ENCODE assay signal across 30 cellular contexts in the genomic region with DNA sequence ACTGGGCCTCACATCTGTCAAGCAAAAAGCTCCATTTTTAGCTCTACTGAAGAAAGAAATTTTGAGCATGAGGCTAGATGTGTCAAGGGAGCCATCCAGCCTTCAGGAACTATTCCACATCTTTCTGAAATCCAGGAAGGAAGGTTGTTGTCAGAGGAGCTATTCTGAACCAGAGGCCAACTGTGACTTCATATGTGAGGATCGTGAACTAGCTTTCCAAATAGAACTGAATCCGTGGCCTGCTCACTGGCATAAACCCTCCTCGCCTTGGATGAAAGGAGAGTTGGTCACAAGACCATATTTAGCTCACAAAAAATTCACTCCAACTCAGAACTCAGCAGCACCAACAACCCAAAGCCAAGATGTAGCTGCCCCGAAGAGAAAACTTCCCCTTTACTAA.
DNase-seq lines count a peak whose midpoint lies in the region; ATAC-seq, FAIRE-seq and TF ChIP-seq lines count a peak whose summit lies in the region.
"Had no signal": no experiment of that assay in that cellular context is flagged by ENCODE, and none has a peak within 500 bp of the region (broad histone marks: within the 10 kb centered on the region; RNA-seq: fewer than 3 reads in every experiment).

No MANE protein-coding gene starts in this region.

- no peak overlapping the region for H4K91ac ChIP-seq in mesenchymal stem cell (ENCODE audit: low read length)

- H3K27me3 ChIP-seq in mesenchymal stem cell (ENCODE audit: control insufficient read depth in 1 of 2, insufficient read depth in 1 of 2, low read length in 2 of 2) (no peaks in the 10 kb centered on the region), thoracic aorta (replicated peaks; ENCODE audit: insufficient read depth) (no peaks in the 10 kb centered on the region), GM23338 (ENCODE audit: insufficient read depth) (no peaks in the 10 kb centered on the region)
- H3K27me3 ChIP-seq: colonic mucosa, neural progenitor cell had no signal

- no peak overlapping the region for H3K27ac Mint-ChIP-seq in GM23338
- H3K27ac Mint-ChIP-seq: activated CD4-positive, alpha-beta T cell treated with anti-CD3 and anti-CD28 coated beads for 36 hours; endodermal cell; HFFc6; neural progenitor cell; progenitor cell of endocrine pancreas had no signal

- peaks cover 4% of the 10 kb centered on the region; the same call in 2 of the 3 replicates for H3K36me3 Mint-ChIP-seq in GM23338 (ENCODE audit: low read depth)
- H3K36me3 Mint-ChIP-seq: neural progenitor cell had no signal

- no peak overlapping the region for H3K4me3 Mint-ChIP-seq in GM23338
- H3K4me3 Mint-ChIP-seq: activated CD4-positive, alpha-beta T cell treated with anti-CD3 and anti-CD28 coated beads for 36 hours; activated T-cell treated with anti-CD3 and anti-CD28 coated beads, Interleukin-2, amount 50 U/mL, for 4 hours; HFFc6; neural progenitor cell had no signal

- FAIRE-seq in kidney (lab: Jason Lieb, UNC), result no peak
- FAIRE-seq: bronchial epithelial cell had no signal

- no peak overlapping the region for H3K4me3 ChIP-seq in fibroblast of pulmonary artery (replicated peaks; ENCODE audit: low read depth, low read length)
- H3K4me3 ChIP-seq in mesenchymal stem cell (ENCODE audit: insufficient read depth in 1 of 2, low read depth in 1 of 2, low read length in 2 of 2), result no peak overlapping the region
- H3K4me3 ChIP-seq in thoracic aorta, result no peak overlapping the region
- H3K4me3 ChIP-seq in GM23338, result no peak overlapping the region
- no peak overlapping the region for H3K4me3 ChIP-seq in kidney (ENCODE audit: low read length in 2 of 2)
- H3K4me3 ChIP-seq: colonic mucosa, mucosa of descending colon, neural progenitor cell, skin epidermis had no signal

- H3K4me2 ChIP-seq in mesenchymal stem cell (ENCODE audit: low read length, poor library complexity, severe bottlenecking) (no peak overlapping the region), GM23338 (no peak overlapping the region)
- H3K4me2 ChIP-seq: neural progenitor cell had no signal

- ATAC-seq in thoracic aorta (ENCODE audit: insufficient number of reproducible peaks, low FRiP score, low read depth) (peak; percentile 96), GM23338 (no peak)
- ATAC-seq: activated CD4-positive, alpha-beta T cell treated with anti-CD3 and anti-CD28 coated beads for 36 hours; activated T-cell treated with anti-CD3 and anti-CD28 coated beads, Interleukin-2, amount 50 U/mL, for 4 hours; left lobe of liver; mucosa of descending colon; SK-N-SH treated with all-trans-retinoic acid at 6 μM for 48 hours had no signal

- no peak overlapping the region for H2AK5ac ChIP-seq in mesenchymal stem cell (ENCODE audit: low read length, severe bottlenecking)

- no peak overlapping the region for H2BK120ac ChIP-seq in mesenchymal stem cell (ENCODE audit: low read depth, low read length)

- H2AFZ ChIP-seq in mesenchymal stem cell (ENCODE audit: low read depth, low read length), result no peak overlapping the region
- H2AFZ ChIP-seq in GM23338, result no peak overlapping the region
- H2AFZ ChIP-seq: neural progenitor cell had no signal

- H4K8ac ChIP-seq in mesenchymal stem cell (ENCODE audit: low read length), result no peak overlapping the region

- peaks cover 5% of the 10 kb centered on the region for H3K27me3 Mint-ChIP-seq in GM23338 (ENCODE audit: insufficient read depth, low read depth, poor library complexity)
- H3K27me3 Mint-ChIP-seq: activated CD4-positive, alpha-beta T cell treated with anti-CD3 and anti-CD28 coated beads for 36 hours had no signal

- H3F3A ChIP-seq in GM23338 (replicated peaks; ENCODE audit: low read depth), result no peaks in the 10 kb centered on the region

- peak overlapping the region; percentile 53 for H3K9ac ChIP-seq in mesenchymal stem cell (ENCODE audit: low read length)
- no peak overlapping the region for H3K9ac ChIP-seq in kidney (ENCODE audit: low read length in 2 of 2)
- H3K9ac ChIP-seq: neural progenitor cell had no signal

- no peaks in the 10 kb centered on the region for H3K36me3 ChIP-seq in mesenchymal stem cell (ENCODE audit: control insufficient read depth in 1 of 2, insufficient read depth in 2 of 2, low read depth in 1 of 2, low read length in 2 of 2)
- no peaks in the 10 kb centered on the region for H3K36me3 ChIP-seq in thoracic aorta
- H3K36me3 ChIP-seq in GM23338 (ENCODE audit: insufficient read depth), result no peaks in the 10 kb centered on the region
- H3K36me3 ChIP-seq in kidney (ENCODE audit: control insufficient read depth in 1 of 2, insufficient read depth in 2 of 2, low read length in 2 of 2), result no peaks in the 10 kb centered on the region
- H3K36me3 ChIP-seq: colonic mucosa, neural progenitor cell had no signal

- peaks cover 3% of the 10 kb centered on the region; the same call in 2 of the 3 replicates for H3K4me1 Mint-ChIP-seq in GM23338
- H3K4me1 Mint-ChIP-seq: neural progenitor cell had no signal

- intact Hi-C loops in kidney (cut with DNase I), result no loop called here

- H3K9me2 ChIP-seq in GM23338 (ENCODE audit: insufficient read depth), result peaks cover 11% of the 10 kb centered on the region

- no peaks in the 10 kb centered on the region; the same call in 2 of the 3 replicates for H3K9me3 Mint-ChIP-seq in GM23338
- H3K9me3 Mint-ChIP-seq: activated T-cell treated with anti-CD3 and anti-CD28 coated beads, Interleukin-2, amount 50 U/mL, for 4 hours had no signal

- H3K23ac ChIP-seq in mesenchymal stem cell (ENCODE audit: low read length in 2 of 2), result no peak overlapping the region

- no peak overlapping the region for H3K18ac ChIP-seq in mesenchymal stem cell (ENCODE audit: low read depth in 1 of 2, low read length in 2 of 2)

- H3K79me1 ChIP-seq in mesenchymal stem cell (replicated peaks; ENCODE audit: low read length, poor library complexity, severe bottlenecking), result no peaks in the 10 kb centered on the region

- DNase-seq in GM03348 (ENCODE audit: low spot score), result peak; percentile 53
- peak; percentile 62 for DNase-seq in fibroblast of pulmonary artery (ENCODE audit: low read depth)
- no peak for DNase-seq in mesenchymal stem cell
- DNase-seq in thoracic aorta (ENCODE audit: low spot score), result peak; percentile 25
- DNase-seq in NCI-H2081 (lab: John Stamatoyannopoulos, UW), result no peak
- no peak for DNase-seq in NCI-H2081 treated with DMSO at 0.1 percent for 48 hours (lab: John Stamatoyannopoulos, UW)
- DNase-seq in GM23338 (ENCODE audit: low spot score), result no peak
- no peak for DNase-seq in kidney
- DNase-seq: ACHN; activated CD4-positive, alpha-beta T cell treated with anti-CD3 and anti-CD28 coated beads for 36 hours; activated T-cell treated with anti-CD3 and anti-CD28 coated beads, Interleukin-2, amount 50 U/mL, for 4 hours; colonic mucosa; EL; endodermal cell; HFFc6; IMR-90; mucosa of descending colon; NCI-H1092 treated with DMSO at 0.1 percent for 48 hours; NCI-H1930; NCI-H226; NCI-H774; stimulated activated CD4-positive, alpha-beta T cell treated with anti-CD3 and anti-CD28 coated beads, Interleukin-1b, Interleukin-23, amount 100 ng/mL, for 48 hours had no signal

- H4K20me1 ChIP-seq in GM23338 (replicated peaks; ENCODE audit: insufficient read depth), result no peaks in the 10 kb centered on the region

- H3K79me2 ChIP-seq in GM23338 (replicated peaks; ENCODE audit: insufficient read depth), result no peaks in the 10 kb centered on the region

- H3K27ac ChIP-seq in mesenchymal stem cell (ENCODE audit: low read length, poor library complexity, severe bottlenecking) (no peak overlapping the region), thoracic aorta (peak overlapping the region; percentile 92), GM23338 (ENCODE audit: low read depth) (no peak overlapping the region), kidney (ENCODE audit: low read depth in 2 of 2, low read length in 2 of 2) (no peak overlapping the region)
- H3K27ac ChIP-seq: C4-2B, colonic mucosa, neural progenitor cell, RWPE1 had no signal

- H3K9me3 ChIP-seq in mesenchymal stem cell (ENCODE audit: control insufficient read depth, low read length) (no peaks in the 10 kb centered on the region), thoracic aorta (no peaks in the 10 kb centered on the region), kidney (ENCODE audit: control insufficient read depth in 1 of 2, low read length in 2 of 2) (no peaks in the 10 kb centered on the region)
- H3K9me3 ChIP-seq: colonic mucosa, mucosa of descending colon had no signal

- no peak overlapping the region for H3K4ac ChIP-seq in mesenchymal stem cell (ENCODE audit: low read depth in 1 of 2, low read length in 2 of 2)

- H3K14ac ChIP-seq in mesenchymal stem cell (ENCODE audit: low read length in 2 of 2), result no peak overlapping the region

- H3K4me1 ChIP-seq in mesenchymal stem cell (ENCODE audit: control insufficient read depth, insufficient read depth, low read depth, low read length) (peaks cover 2% of the 10 kb centered on the region), thoracic aorta (ENCODE audit: control insufficient read depth in 1 of 2, low read depth in 2 of 2) (peaks cover 8 to 23% of the 10 kb centered on the region in 2 donors), GM23338 (ENCODE audit: insufficient read depth) (no peaks in the 10 kb centered on the region), kidney (ENCODE audit: control insufficient read depth in 1 of 2, insufficient read depth in 1 of 2, low read depth in 1 of 2, low read length in 2 of 2) (no peaks in the 10 kb centered on the region)
- H3K4me1 ChIP-seq: colonic mucosa, neural progenitor cell had no signal

- H2BK15ac ChIP-seq in mesenchymal stem cell (ENCODE audit: low read depth, poor library complexity, severe bottlenecking), result no peak overlapping the region

- TF ChIP-seq CTCF in fibroblast of pulmonary artery (IDR thresholded peaks at IDR 0.05; ENCODE audit: low read length, missing control alignments) (no peak), thoracic aorta (IDR thresholded peaks at IDR 0.05) (no peak), GM23338 (conservative IDR thresholded peaks at IDR 0.05; ENCODE audit: low read depth in 2 of 2) (no peak), kidney (IDR thresholded peaks at IDR 0.05; ENCODE audit: borderline replicate concordance, extremely low read depth, insufficient read depth) (no peak)

- no peak overlapping the region for H2BK5ac ChIP-seq in mesenchymal stem cell (ENCODE audit: low read depth, low read length, poor library complexity, severe bottlenecking)

- WGBS in mesenchymal stem cell, result 84% methylated on average over 4 of the region's 4 CpGs

- H2BK12ac ChIP-seq in mesenchymal stem cell (ENCODE audit: low read length in 2 of 2), result no peak overlapping the region

TF ChIP-seq in GM23338, 12 proteins besides CTCF, POLR2A, EP300 and RAD21 (continues in another document):
- TF ChIP-seq, protein P1, sequence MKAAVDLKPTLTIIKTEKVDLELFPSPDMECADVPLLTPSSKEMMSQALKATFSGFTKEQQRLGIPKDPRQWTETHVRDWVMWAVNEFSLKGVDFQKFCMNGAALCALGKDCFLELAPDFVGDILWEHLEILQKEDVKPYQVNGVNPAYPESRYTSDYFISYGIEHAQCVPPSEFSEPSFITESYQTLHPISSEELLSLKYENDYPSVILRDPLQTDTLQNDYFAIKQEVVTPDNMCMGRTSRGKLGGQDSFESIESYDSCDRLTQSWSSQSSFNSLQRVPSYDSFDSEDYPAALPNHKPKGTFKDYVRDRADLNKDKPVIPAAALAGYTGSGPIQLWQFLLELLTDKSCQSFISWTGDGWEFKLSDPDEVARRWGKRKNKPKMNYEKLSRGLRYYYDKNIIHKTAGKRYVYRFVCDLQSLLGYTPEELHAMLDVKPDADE (IDR thresholded peaks at IDR 0.05), result no peak
- TF ChIP-seq ZNF331 (CRISPR knock-in tag; IDR thresholded peaks at IDR 0.05; ENCODE audit: low read depth), result no peak

Comparison
In these comparisons a context has a peak if more than half of its experiments do, and no peak if none do; other contexts are left out.
1. DNase-seq: peak in GM03348 (single experiment), fibroblast of pulmonary artery (single experiment) and thoracic aorta (single experiment); none in mesenchymal stem cell (single experiment), NCI-H2081 (0 of 2), NCI-H2081 treated with DMSO at 0.1 percent for 48 hours (single experiment), GM23338 (single experiment) and kidney (single experiment).
2. H3K27ac ChIP-seq: peak in thoracic aorta (2 of 2); none in mesenchymal stem cell (single experiment), GM23338 (single experiment) and kidney (0 of 2).